ENCODE assay signal across 1 cellular context in the genomic region with DNA sequence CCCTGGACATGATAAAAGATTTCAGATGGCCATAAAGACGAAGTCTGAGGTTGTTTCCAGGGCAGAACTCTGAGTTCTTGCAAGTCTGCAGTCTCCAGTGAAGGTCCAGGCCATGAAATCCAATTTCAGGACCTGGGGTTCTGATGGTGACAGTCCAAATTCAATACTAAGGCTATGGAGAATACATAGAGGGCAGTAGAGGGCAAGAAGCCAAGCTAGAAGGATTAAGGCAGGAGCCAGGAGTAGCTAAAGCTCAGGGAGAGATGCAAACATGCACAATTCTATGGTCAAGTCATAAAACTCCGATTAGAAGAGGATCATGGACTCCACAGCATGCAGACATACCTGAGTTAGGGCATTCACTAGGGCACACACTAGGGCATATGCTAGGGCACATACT.
TF ChIP-seq lines count a peak whose summit lies in the region.

No MANE protein-coding gene starts in this region.

TF ChIP-seq in H1, 55 proteins besides CTCF, POLR2A, EP300 and RAD21:
- no peak for TF ChIP-seq SIN3A (conservative IDR thresholded peaks at IDR 0.05 in 1 of 2, IDR thresholded peaks at IDR 0.05 in 1 of 2; ENCODE audit: low read depth in 1 of 2, low read length in 2 of 2)
- no peak for TF ChIP-seq SAP30 (IDR thresholded peaks at IDR 0.05; ENCODE audit: insufficient read depth, insufficient replicate concordance, low read length)
- TF ChIP-seq GABPA (IDR thresholded peaks at IDR 0.05; ENCODE audit: borderline replicate concordance, insufficient read depth, low read length) = no peak
- no peak for TF ChIP-seq JUND (IDR thresholded peaks at IDR 0.05; ENCODE audit: low read length)
- TF ChIP-seq CTBP2 (IDR thresholded peaks at IDR 0.05; ENCODE audit: borderline replicate concordance, insufficient read depth, insufficient read length, low read length) = no peak
- no peak for TF ChIP-seq HDAC6 (IDR thresholded peaks at IDR 0.05; ENCODE audit: low read depth, low read length)
- no peak for TF ChIP-seq FOSL1 (IDR thresholded peaks at IDR 0.05; ENCODE audit: insufficient read depth, low read depth, low read length)
- TF ChIP-seq BACH1 (IDR thresholded peaks at IDR 0.05; ENCODE audit: low read length) = no peak
- TF ChIP-seq NANOG (IDR thresholded peaks at IDR 0.05; ENCODE audit: insufficient read depth, low read depth, low read length, poor library complexity, severe bottlenecking) = no peak
- TF ChIP-seq TAF7 (optimal IDR thresholded peaks at IDR 0.05; ENCODE audit: borderline replicate concordance, low read depth, low read length) = no peak
- no peak for TF ChIP-seq POU5F1 (IDR thresholded peaks at IDR 0.05; ENCODE audit: low read depth, low read length)
- TF ChIP-seq KDM5A (IDR thresholded peaks at IDR 0.05; ENCODE audit: low read length) = no peak
